Comparison of ENCODE assay signal across 15 cellular contexts in the genomic region with DNA sequence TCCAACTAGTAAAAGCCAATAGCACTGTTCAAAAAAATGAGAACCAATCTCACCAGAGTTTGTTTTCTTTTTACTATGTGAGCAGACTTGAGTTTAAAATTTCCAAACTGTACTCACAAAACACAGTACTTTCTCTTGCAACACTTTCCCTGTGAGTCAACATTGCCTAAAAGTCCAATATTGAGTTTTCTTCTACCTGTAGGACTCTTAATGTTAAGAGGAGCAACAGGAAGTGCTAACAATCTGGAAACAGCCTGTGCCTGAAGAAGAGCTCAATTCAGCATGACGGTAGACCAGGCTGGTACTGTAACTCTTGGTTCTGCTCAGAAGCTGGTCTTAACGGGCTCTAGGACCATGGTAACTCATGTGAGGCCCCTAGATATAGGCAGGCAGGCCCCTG.
DNase-seq lines count a peak whose midpoint lies in the region; ATAC-seq, FAIRE-seq and TF ChIP-seq lines count a peak whose summit lies in the region.
"Had no signal": no experiment of that assay in that cellular context is flagged by ENCODE, and none has a peak within 500 bp of the region (broad histone marks: within the 10 kb centered on the region; RNA-seq: fewer than 3 reads in every experiment).

No MANE protein-coding gene starts in this region.

- H3K27me3 ChIP-seq in pancreas, result no peaks in the 10 kb centered on the region
- no peaks in the 10 kb centered on the region for H3K27me3 ChIP-seq in BE2C
- H3K27me3 ChIP-seq: uterus had no signal

- FAIRE-seq in pancreas (lab: Jason Lieb, UNC), result no peak

- no peaks in the 10 kb centered on the region for H3K9me3 Mint-ChIP-seq in dendritic cell treated with granulocyte-macrophage colony-stimulating factor and Interleukin-4, amounts not matched to agents 40 ng/mL and 50 ng/mL, for 4 days
- no peaks in the 10 kb centered on the region for H3K9me3 Mint-ChIP-seq in stimulated activated memory B cell treated with anti-CD40 and anti-IgM and Interleukin-4, amounts not matched to agents 10 μg/mL and 1 μg/mL and 100 μg/mL, for 72 hours
- H3K9me3 Mint-ChIP-seq: brain had no signal

- no peaks in the 10 kb centered on the region for H3K9me3 ChIP-seq in pancreas
- H3K9me3 ChIP-seq in BE2C, result no peaks in the 10 kb centered on the region
- H3K9me3 ChIP-seq: uterus had no signal

- H3K4me1 ChIP-seq in pancreas, result peaks cover 18 to 26% (median 25%) of the 10 kb centered on the region in 3 donors
- peaks cover 35% of the 10 kb centered on the region for H3K4me1 ChIP-seq in BE2C

- intact Hi-C loops in dendritic cell treated with granulocyte-macrophage colony-stimulating factor and Interleukin-4, amounts not matched to agents 40 ng/mL and 50 ng/mL, for 4 days (cut with micrococcal nuclease), result no loop called here
- intact Hi-C loops in pancreas (cut with DNase I), result no loop called here

- no peak for TF ChIP-seq CTCF in NB4 (IDR thresholded peaks at IDR 0.05; ENCODE audit: low read depth, low read length)
- no peak for TF ChIP-seq CTCF in pancreas (IDR thresholded peaks at IDR 0.05)
- TF ChIP-seq CTCF in BE2C (IDR thresholded peaks at IDR 0.05; ENCODE audit: low read depth, low read length), result no peak

- H3K27ac Mint-ChIP-seq in dendritic cell treated with granulocyte-macrophage colony-stimulating factor and Interleukin-4, amounts not matched to agents 40 ng/mL and 50 ng/mL, for 4 days, result peak overlapping the region; percentile 21
- no peak overlapping the region for H3K27ac Mint-ChIP-seq in stimulated activated memory B cell treated with anti-CD40 and anti-IgM and Interleukin-4, amounts not matched to agents 10 μg/mL and 1 μg/mL and 100 μg/mL, for 72 hours

- TF ChIP-seq POLR2A in NB4 (IDR thresholded peaks at IDR 0.05; ENCODE audit: extremely low read depth, insufficient read length), result no peak

- H3K4me3 Mint-ChIP-seq in dendritic cell treated with granulocyte-macrophage colony-stimulating factor and Interleukin-4, amounts not matched to agents 40 ng/mL and 50 ng/mL, for 4 days, result no peak overlapping the region
- no peak overlapping the region for H3K4me3 Mint-ChIP-seq in stimulated activated memory B cell treated with anti-CD40 and anti-IgM and Interleukin-4, amounts not matched to agents 10 μg/mL and 1 μg/mL and 100 μg/mL, for 72 hours
- H3K4me3 Mint-ChIP-seq: brain had no signal

- H3K27ac ChIP-seq in pancreas, result no peak overlapping the region
- H3K27ac ChIP-seq: uterus had no signal

- no peak overlapping the region for H3K4me3 ChIP-seq in NB4 (ENCODE audit: low read depth, low read length)
- no peak overlapping the region for H3K4me3 ChIP-seq in pancreas
- H3K4me3 ChIP-seq in BE2C (ENCODE audit: low read depth, low read length), result no peak overlapping the region
- H3K4me3 ChIP-seq: uterus had no signal

- no peaks in the 10 kb centered on the region for H3K36me3 ChIP-seq in pancreas
- H3K36me3 ChIP-seq in BE2C, result no peaks in the 10 kb centered on the region
- H3K36me3 ChIP-seq: uterus had no signal

- ATAC-seq in pancreas, result peak; percentile 45 to 81 (median 71)
- ATAC-seq in stimulated activated memory B cell treated with anti-CD40 and anti-IgM and Interleukin-4, amounts not matched to agents 10 μg/mL and 1 μg/mL and 100 μg/mL, for 72 hours, result no peak
- ATAC-seq: left ventricle myocardium superior had no signal

- DNase-seq in NCI-H510A treated with DMSO at 0.1 percent for 48 hours (lab: John Stamatoyannopoulos, UW), result peak; percentile 68
- no peak for DNase-seq in NCI-H510A (lab: John Stamatoyannopoulos, UW)
- DNase-seq in NB4 (ENCODE audit: low read depth), result peak; percentile 80
- no peak for DNase-seq in pancreas
- no peak for DNase-seq in BE2C
- DNase-seq in inferior parietal cortex (ENCODE audit: extremely low spot score), result no peak
- DNase-seq: ACHN; activated CD8-positive, alpha-beta memory T cell treated with anti-CD3 and anti-CD28 coated beads for 24 hours; foreskin melanocyte; left ventricle myocardium superior; NCI-H526 treated with DMSO at 0.1 percent for 48 hours; uterus had no signal

- WGBS in pancreas, 2 donors, result 56 to 82% methylated on average over 2 of the region's 2 CpGs

- H3K27me3 Mint-ChIP-seq in dendritic cell treated with granulocyte-macrophage colony-stimulating factor and Interleukin-4, amounts not matched to agents 40 ng/mL and 50 ng/mL, for 4 days, result no peaks in the 10 kb centered on the region
- no peaks in the 10 kb centered on the region for H3K27me3 Mint-ChIP-seq in stimulated activated memory B cell treated with anti-CD40 and anti-IgM and Interleukin-4, amounts not matched to agents 10 μg/mL and 1 μg/mL and 100 μg/mL, for 72 hours
- H3K27me3 Mint-ChIP-seq: brain had no signal

- H3K4me1 Mint-ChIP-seq in dendritic cell treated with granulocyte-macrophage colony-stimulating factor and Interleukin-4, amounts not matched to agents 40 ng/mL and 50 ng/mL, for 4 days (ENCODE audit: low read depth), result peaks cover 55% of the 10 kb centered on the region
- H3K4me1 Mint-ChIP-seq in stimulated activated memory B cell treated with anti-CD40 and anti-IgM and Interleukin-4, amounts not matched to agents 10 μg/mL and 1 μg/mL and 100 μg/mL, for 72 hours, result peaks cover 75% of the 10 kb centered on the region

- H3K36me3 Mint-ChIP-seq in dendritic cell treated with granulocyte-macrophage colony-stimulating factor and Interleukin-4, amounts not matched to agents 40 ng/mL and 50 ng/mL, for 4 days (ENCODE audit: low read depth), result no peaks in the 10 kb centered on the region
- H3K36me3 Mint-ChIP-seq in stimulated activated memory B cell treated with anti-CD40 and anti-IgM and Interleukin-4, amounts not matched to agents 10 μg/mL and 1 μg/mL and 100 μg/mL, for 72 hours, result no peaks in the 10 kb centered on the region
- H3K36me3 Mint-ChIP-seq: brain had no signal

Comparison
In these comparisons a context has a peak if more than half of its experiments do, and no peak if none do; other contexts are left out.
1. DNase-seq: peak in NCI-H510A treated with DMSO at 0.1 percent for 48 hours (single experiment) and NB4 (single experiment); none in NCI-H510A (single experiment), pancreas (0 of 6), BE2C (single experiment) and inferior parietal cortex (single experiment).